Comparison of ENCODE assay signal across 1 cellular context in genomic region chr11:61964058-61964940, GRCh38.
A peak's percentile ranks its signal among the peaks of the same experiment; 100 is the strongest.
TF ChIP-seq lines count a peak whose summit lies in the region.
"Not testable (repeated sequence)": the region's sequence is repeated elsewhere in the genome, so short reads cannot be mapped to it uniquely, and the experiment has no call there.

No MANE protein-coding gene starts in this region.

TF ChIP-seq in K562, 482 proteins besides CTCF, POLR2A, EP300 and RAD21 (continued from another document):
- TF ChIP-seq ZNF354B (CRISPR knock-in tag; IDR thresholded peaks at IDR 0.05) (peak; percentile 64; the same call in 1 of the 2 replicates), PML (IDR thresholded peaks at IDR 0.05; ENCODE audit: low read length) (0 out of 2 replicates have a peak, but pooled peaks have one; percentile 18), TCF3 (CRISPR knock-in tag; IDR thresholded peaks at IDR 0.05) (peak; percentile 69), RNF219 (CRISPR knock-in tag; IDR thresholded peaks at IDR 0.05) (peak; percentile 96), ZNF655 (CRISPR knock-in tag; IDR thresholded peaks at IDR 0.05) (peak; percentile 96), E4F1 (CRISPR knock-in tag; IDR thresholded peaks at IDR 0.05; ENCODE audit: borderline replicate concordance) (peak; percentile 65; the same call in 1 of the 2 replicates), KLF10 (CRISPR knock-in tag; IDR thresholded peaks at IDR 0.05) (peak; percentile 78; the same call in 1 of the 2 replicates), ETV6 (IDR thresholded peaks at IDR 0.05; ENCODE audit: borderline replicate concordance in 1 of 2, low read depth in 2 of 2, low read length in 1 of 2) (peak in 1 of 2 experiments; percentile 14; a peak in 1 of 4 replicates), TEAD1 (CRISPR knock-in tag; IDR thresholded peaks at IDR 0.05) (peak in 1 of 2 experiments; percentile 65; a peak in 2 of 4 replicates), MGA (IDR thresholded peaks at IDR 0.05) (peak; percentile 47), FOXO4 (CRISPR knock-in tag; IDR thresholded peaks at IDR 0.05) (peak; percentile 72; the same call in 1 of the 2 replicates), RHOXF2B (CRISPR knock-in tag; conservative IDR thresholded peaks at IDR 0.05) (peak; percentile 96), ZNF444 (CRISPR knock-in tag; IDR thresholded peaks at IDR 0.05) (peak; percentile 44), ZNF175 (CRISPR knock-in tag; IDR thresholded peaks at IDR 0.05; ENCODE audit: low read depth) (0 out of 2 replicates have a peak, but pooled peaks have one; percentile 26)
- TF ChIP-seq ETV6 (CRISPR knock-in tag; IDR thresholded peaks at IDR 0.05; ENCODE audit: borderline replicate concordance) = not testable (repeated sequence)
